In genomic region chr1:51058863-51059262, GRCh38 we compare ENCODE assay signal across 9 cellular contexts. TPM values are rescaled to one million over a fixed set of nuclear protein-coding genes. Genes with fewer than 3 reads are reported as not detected.
DNase-seq lines count a peak whose midpoint lies in the region; ATAC-seq and TF ChIP-seq lines count a peak whose summit lies in the region.
"Had no signal": no experiment of that assay in that cellular context is flagged by ENCODE, and none has a peak within 500 bp of the region (broad histone marks: within the 10 kb centered on the region; RNA-seq: fewer than 3 reads in every experiment).

No MANE protein-coding gene starts in this region.

- DNase-seq in HCT116 (ENCODE audit: low read depth, low spot score): no peak
- peak; percentile 63 for DNase-seq in islet precursor cell
- no peak for DNase-seq in NCI-H2029 (lab: John Stamatoyannopoulos, UW)
- DNase-seq in 8988T: no peak

- no peaks in the 10 kb centered on the region for H3K36me3 ChIP-seq in HCT116 (ENCODE audit: control insufficient read depth in 1 of 2, insufficient read depth in 2 of 2, low read length in 2 of 2)

- no peaks in the 10 kb centered on the region; a peak in 1 of 4 replicates for H3K9me3 ChIP-seq in HCT116 (ENCODE audit: control insufficient read depth in 1 of 2, insufficient read depth in 1 of 2, low read depth in 1 of 2, low read length in 2 of 2)

- intact Hi-C loops in HCT116 (cut with micrococcal nuclease): no loop called here

- TF ChIP-seq CTCF in C4-2B (conservative IDR thresholded peaks at IDR 0.05) (peak; percentile 79), HCT116 (IDR thresholded peaks at IDR 0.05 in 2 of 3, conservative IDR thresholded peaks at IDR 0.05 in 1 of 3; ENCODE audit: borderline replicate concordance in 1 of 3, insufficient read depth in 1 of 3, low read depth in 2 of 3, low read length in 2 of 3) (peak; percentile 23 to 36 (median 36); a peak in 2 of 6 replicates), VCaP (conservative IDR thresholded peaks at IDR 0.05) (peak; percentile 62)

- no peak overlapping the region for H3K27ac ChIP-seq in C4-2B
- H3K27ac ChIP-seq in HCT116 (ENCODE audit: low read depth, low read length): no peak overlapping the region
- no peak overlapping the region for H3K27ac ChIP-seq in VCaP

- peak; percentile 56; the same call in 1 of the 2 replicates for TF ChIP-seq RAD21 in HCT116 (IDR thresholded peaks at IDR 0.05; ENCODE audit: low read depth)

- RAD21 ChIA-PET in HCT116 (lab: Charles Lee; ENCODE audit: low non-redundant PET in 1 of 2, low total read pairs in 2 of 2, uncharacterized antibody in 2 of 2, unreplicated experiment in 2 of 2): no interaction called here

- no peak overlapping the region for H3K9ac ChIP-seq in HCT116 (ENCODE audit: low read length)

- H3K9me2 ChIP-seq in HCT116 (ENCODE audit: insufficient read depth): no peaks in the 10 kb centered on the region

- POLR2A ChIA-PET in HCT116 (lab: Charles Lee): no interaction called here

- no peak overlapping the region for H3K4me3 ChIP-seq in HCT116 (replicated peaks in 1 of 2; ENCODE audit: low read depth in 1 of 2, low read length in 2 of 2)

- CTCF ChIA-PET in HCT116 (lab: Charles Lee): no interaction called here

- no TSS peak for BruUV-seq in HCT116 (replicated peaks; lab: Mats Ljungman, UMichigan)

- H4K20me1 ChIP-seq in HCT116 (ENCODE audit: insufficient read depth): no peaks in the 10 kb centered on the region

- ATAC-seq in HCT116 (peak; percentile 60), GM21723 (IDR thresholded peaks at IDR 0.05; ENCODE audit: unreplicated experiment) (no peak), GM19452 (IDR thresholded peaks at IDR 0.05; ENCODE audit: unreplicated experiment) (no peak)

- no peaks in the 10 kb centered on the region for H3K27me3 ChIP-seq in HCT116 (ENCODE audit: insufficient read depth, low read length)

- H3K4me1 ChIP-seq in HCT116 (ENCODE audit: control insufficient read depth in 1 of 2, insufficient read depth in 2 of 2, low read length in 2 of 2): peaks cover 9% of the 10 kb centered on the region in 2 experiments; a peak in 3 of 4 replicates

- H3K4me2 ChIP-seq in HCT116 (ENCODE audit: low read length): no peak overlapping the region

- H3K79me2 ChIP-seq in HCT116 (ENCODE audit: insufficient read depth, low read length): no peaks in the 10 kb centered on the region

- H2AFZ ChIP-seq in HCT116 (ENCODE audit: low read depth, low read length, poor library complexity, severe bottlenecking): no peak overlapping the region

- no peak for TF ChIP-seq POLR2A in HCT116 (IDR thresholded peaks at IDR 0.05; ENCODE audit: borderline replicate concordance, extremely low read depth, insufficient read depth, insufficient read length)

TF ChIP-seq in HCT116, 20 proteins besides CTCF, POLR2A, EP300 and RAD21:
- TF ChIP-seq POLR2AphosphoS5 (IDR thresholded peaks at IDR 0.05; ENCODE audit: low read depth, low read length) (no peak), ZBTB33 (IDR thresholded peaks at IDR 0.05; ENCODE audit: extremely low read depth, insufficient replicate concordance, low read length) (no peak), ZNF274 (IDR thresholded peaks at IDR 0.05; ENCODE audit: low read depth, low read length) (no peak), ATF3 (IDR thresholded peaks at IDR 0.05) (no peak), FOSL1 (IDR thresholded peaks at IDR 0.05; ENCODE audit: low read depth) (no peak), REST (IDR thresholded peaks at IDR 0.05; ENCODE audit: low read depth) (no peak), EGR1 (IDR thresholded peaks at IDR 0.05; ENCODE audit: low read depth) (no peak), SIN3A (IDR thresholded peaks at IDR 0.05; ENCODE audit: low read depth) (no peak), TCF7L2 (IDR thresholded peaks at IDR 0.05; ENCODE audit: borderline replicate concordance, extremely low read depth, insufficient read depth, insufficient read length) (no peak), YY1 (IDR thresholded peaks at IDR 0.05; ENCODE audit: extremely low read depth, insufficient replicate concordance, low read depth, low read length) (no peak), JUND (IDR thresholded peaks at IDR 0.05) (no peak)

RNA-seq across cellular contexts. Expression of gene C1orf185, which starts 43.2 kb away (rescaled TPM):
- total RNA-seq in HCT116 (2021; ENCODE audit: unreplicated experiment): not detected
- polyA plus RNA-seq in HCT116 (2012): not detected in 2 replicates
- polyA plus RNA-seq: IgD-negative memory B cell had no signal
